ENCODE assay signal across 14 cellular contexts in genomic region chr1:198637915-198638437, GRCh38. TPM values are rescaled to one million over a fixed set of nuclear protein-coding genes. Genes with fewer than 3 reads are reported as not detected.
DNase-seq lines count a peak whose midpoint lies in the region; ATAC-seq, FAIRE-seq and TF ChIP-seq lines count a peak whose summit lies in the region.
"Had no signal": no experiment of that assay in that cellular context is flagged by ENCODE, and none has a peak within 500 bp of the region (broad histone marks: within the 10 kb centered on the region; RNA-seq: fewer than 3 reads in every experiment).

No MANE protein-coding gene starts in this region.

- peak overlapping the region; percentile 100 for H3K27ac ChIP-seq in DOHH2 (ENCODE audit: low read depth, low read length)
- peak overlapping the region; percentile 68 for H3K27ac ChIP-seq in GM12878 (ENCODE audit: control insufficient read depth, insufficient read depth)
- no peak overlapping the region for H3K27ac ChIP-seq in osteoblast (ENCODE audit: low read depth, low read length)
- H3K27ac ChIP-seq: testis had no signal

- H2AFZ ChIP-seq in Loucy (ENCODE audit: low read length), result no peak overlapping the region
- H2AFZ ChIP-seq in GM12878 (ENCODE audit: control insufficient read depth, low read depth, low read length), result peak overlapping the region; percentile 71
- H2AFZ ChIP-seq in osteoblast (ENCODE audit: low read length), result peak overlapping the region; percentile 38

- FAIRE-seq in GM12878 (lab: Jason Lieb, UNC), result no peak

- TF ChIP-seq CTCF in DOHH2 (IDR thresholded peaks at IDR 0.05; ENCODE audit: low read depth, low read length, poor library complexity, severe bottlenecking) (no peak), Loucy (conservative IDR thresholded peaks at IDR 0.05; ENCODE audit: low read length) (no peak), GM12878 (IDR thresholded peaks at IDR 0.05 in 2 of 3, conservative IDR thresholded peaks at IDR 0.05 in 1 of 3; ENCODE audit: control insufficient read depth in 2 of 3, extremely low read depth in 1 of 3, insufficient read depth in 1 of 3, low read depth in 3 of 3, low read length in 3 of 3) (no peak), osteoblast (IDR thresholded peaks at IDR 0.05; ENCODE audit: extremely low read depth, low read depth, low read length) (no peak)

- 0% methylated on average over 1 of the region's 1 CpG for WGBS in GM12878 (ENCODE audit: insufficient coverage, insufficient replicate concordance, low lambda C conversion rate, missing lambda C conversion rate)

- H3K36me3 ChIP-seq in DOHH2 (ENCODE audit: control insufficient read depth, low read length) (peaks cover 41% of the 10 kb centered on the region), Loucy (ENCODE audit: insufficient read depth, low read length) (peaks cover 6% of the 10 kb centered on the region; the same call in 1 of the 2 replicates), GM12878 (ENCODE audit: control insufficient read depth in 2 of 2, insufficient read depth in 2 of 2, low read length in 1 of 2) (no peaks in the 10 kb centered on the region), osteoblast (ENCODE audit: insufficient read depth, low read length) (no peaks in the 10 kb centered on the region)
- H3K36me3 ChIP-seq: heart right ventricle had no signal

- no peak for TF ChIP-seq POLR2A in GM12878 (IDR thresholded peaks at IDR 0.05; ENCODE audit: low read depth, low read length)

- no TSS peak for BruUV-seq in GM12878 (replicated peaks; lab: Mats Ljungman, UMichigan)

- SMC1A ChIA-PET in GM12878 (lab: Charles Lee; ENCODE audit: uncharacterized antibody, unreplicated experiment), result interaction anchor here (1.4 to 10.6 kb wide), 8 partner anchors 12 to 118 kb away, joined by 5 to 251 read pairs (median 40); no protein-coding TSS in a partner anchor

- H3K9me2 ChIP-seq in DOHH2 (replicated peaks; ENCODE audit: control insufficient read depth, low read length), result no peaks in the 10 kb centered on the region
- no peaks in the 10 kb centered on the region for H3K9me2 ChIP-seq in Loucy (replicated peaks; ENCODE audit: low read depth, low read length)

- H3K4me2 ChIP-seq in DOHH2 (ENCODE audit: low read length), result peak overlapping the region; percentile 96
- peak overlapping the region; percentile 95 for H3K4me2 ChIP-seq in Loucy (ENCODE audit: low read depth, low read length, poor library complexity, severe bottlenecking)
- H3K4me2 ChIP-seq in GM12878 (ENCODE audit: control insufficient read depth, insufficient read depth), result peak overlapping the region; percentile 88
- H3K4me2 ChIP-seq in osteoblast (ENCODE audit: insufficient read depth, low read length), result no peak overlapping the region
- H3K4me2 ChIP-seq: smooth muscle cell had no signal

- peaks cover 66% of the 10 kb centered on the region for H3K4me1 ChIP-seq in DOHH2 (ENCODE audit: control insufficient read depth, low read length)
- peaks cover 57% of the 10 kb centered on the region for H3K4me1 ChIP-seq in Loucy (ENCODE audit: insufficient read depth, low read length, poor library complexity, severe bottlenecking)
- peaks cover 18% of the 10 kb centered on the region for H3K4me1 ChIP-seq in GM12878 (ENCODE audit: control insufficient read depth, insufficient read depth, low read length)
- no peaks in the 10 kb centered on the region for H3K4me1 ChIP-seq in osteoblast (ENCODE audit: insufficient read depth, low read length)
- H3K4me1 ChIP-seq: Caco-2 had no signal

- DNase-seq in GM12878 (ENCODE audit: low read depth, low spot score), result no peak
- DNase-seq in osteoblast (ENCODE audit: insufficient read length, low spot score, missing footprints), result no peak
- no peak for DNase-seq in NOMO-1 (lab: John Stamatoyannopoulos, UW; ENCODE audit: unreplicated experiment in 2 of 2)
- no peak for DNase-seq in left colon
- DNase-seq: Caco-2, heart right ventricle, left cardiac atrium, NCI-H1436 treated with DMSO at 0.1 percent for 48 hours, NCI-H446, testis had no signal

- H3K9ac ChIP-seq in Loucy (ENCODE audit: low read depth, low read length, poor library complexity, severe bottlenecking) (peak overlapping the region; percentile 97), GM12878 (ENCODE audit: control insufficient read depth, insufficient read depth, low read length) (peak overlapping the region; percentile 86)

- H3K4me3 ChIP-seq in DOHH2 (ENCODE audit: low read length) (peak overlapping the region; percentile 83), Loucy (ENCODE audit: low read length, poor library complexity, severe bottlenecking) (peak overlapping the region; percentile 85), GM12878 (no peak overlapping the region), osteoblast (ENCODE audit: insufficient read depth, low read length) (no peak overlapping the region)
- H3K4me3 ChIP-seq: smooth muscle cell, testis had no signal

- CTCF ChIA-PET in GM12878 (lab: Yijun Ruan, JAX), result interaction anchor here (0.6 to 5.8 kb wide), 6 partner anchors 13 to 117 kb away, joined by 3 to 45 read pairs (median 4); no protein-coding TSS in a partner anchor

- no peaks in the 10 kb centered on the region for H3K9me3 ChIP-seq in DOHH2 (ENCODE audit: control insufficient read depth, insufficient read depth, low read length)
- H3K9me3 ChIP-seq in Loucy (ENCODE audit: insufficient read depth, low read depth, low read length), result no peaks in the 10 kb centered on the region
- peaks cover 4% of the 10 kb centered on the region; the same call in 2 of the 3 replicates for H3K9me3 ChIP-seq in GM12878 (replicated peaks; ENCODE audit: control insufficient read depth, insufficient read depth, low read length)
- no peaks in the 10 kb centered on the region for H3K9me3 ChIP-seq in osteoblast (ENCODE audit: low read depth, low read length)
- H3K9me3 ChIP-seq: Caco-2, heart right ventricle, testis had no signal

- no peak for TF ChIP-seq EP300 in GM12878 (IDR thresholded peaks at IDR 0.05; ENCODE audit: borderline replicate concordance in 1 of 2, control insufficient read depth in 1 of 2, low read depth in 2 of 2, low read length in 2 of 2)

- TF ChIP-seq RAD21 in GM12878 (IDR thresholded peaks at IDR 0.05; ENCODE audit: insufficient read depth, low read depth, low read length), result no peak

- no peaks in the 10 kb centered on the region for H4K20me1 ChIP-seq in DOHH2 (ENCODE audit: control insufficient read depth, insufficient read depth, low read depth, low read length)
- no peaks in the 10 kb centered on the region for H4K20me1 ChIP-seq in Loucy (ENCODE audit: insufficient read depth, low read length, poor library complexity, severe bottlenecking)
- H4K20me1 ChIP-seq in GM12878 (ENCODE audit: control insufficient read depth, insufficient read depth), result no peaks in the 10 kb centered on the region
- no peaks in the 10 kb centered on the region for H4K20me1 ChIP-seq in osteoblast (ENCODE audit: insufficient read depth, low read length)

- POLR2A ChIA-PET in GM12878 (lab: Charles Lee), result interaction anchor here (0.6 to 8.5 kb wide), 5 partner anchors 11 to 43 kb away, joined by 3 to 106 read pairs (median 4); no protein-coding TSS in a partner anchor

- H3K79me2 ChIP-seq in DOHH2 (ENCODE audit: control insufficient read depth, low read length), result peaks cover 87% of the 10 kb centered on the region
- peaks cover 100% of the 10 kb centered on the region for H3K79me2 ChIP-seq in Loucy (ENCODE audit: insufficient read depth, low read length)
- H3K79me2 ChIP-seq in GM12878 (ENCODE audit: control insufficient read depth, insufficient read depth, low read length), result peaks cover 39% of the 10 kb centered on the region
- H3K79me2 ChIP-seq in osteoblast (ENCODE audit: insufficient read depth, low read length), result no peaks in the 10 kb centered on the region

- intact Hi-C loops in GM12878 (cut with micrococcal nuclease; ENCODE audit: unreplicated experiment), result no loop called here
- intact Hi-C loops in left colon (cut with DNase I, micrococcal nuclease), result no loop called here

- no peak for ATAC-seq in GM12878
- no peak for ATAC-seq in left colon
- no peak for ATAC-seq in GM21786 (IDR thresholded peaks at IDR 0.05; ENCODE audit: unreplicated experiment)

- in situ Hi-C loops in GM12878 (cut with MboI), result no loop called here

- H3K27me3 ChIP-seq in DOHH2 (ENCODE audit: control insufficient read depth, low read length) (no peaks in the 10 kb centered on the region), Loucy (ENCODE audit: insufficient read depth, low read length, poor library complexity, severe bottlenecking) (peaks cover 10% of the 10 kb centered on the region), GM12878 (replicated peaks in 1 of 2; ENCODE audit: control insufficient read depth in 2 of 2, insufficient read depth in 2 of 2, low read length in 1 of 2) (no peaks in the 10 kb centered on the region), osteoblast (ENCODE audit: insufficient read depth, low read length) (no peaks in the 10 kb centered on the region)
- H3K27me3 ChIP-seq: heart right ventricle, testis had no signal

- H3F3A ChIP-seq in DOHH2 (ENCODE audit: control insufficient read depth, insufficient read depth) (peaks cover 42% of the 10 kb centered on the region), Loucy (ENCODE audit: low read depth) (peaks cover 13% of the 10 kb centered on the region; the same call in 1 of the 2 replicates)

- RAD21 ChIA-PET in GM12878 (lab: Charles Lee; ENCODE audit: unreplicated experiment), result interaction anchor here (0.9 to 10.8 kb wide), 14 partner anchors 11 to 95 kb away, joined by 3 to 154 read pairs (median 3); no protein-coding TSS in a partner anchor

TF ChIP-seq in GM12878, 131 proteins besides CTCF, POLR2A, EP300 and RAD21 (continues in another document):
- no peak for TF ChIP-seq HCFC1 (IDR thresholded peaks at IDR 0.05; ENCODE audit: low read length)
- no peak for TF ChIP-seq NR2C2 (IDR thresholded peaks at IDR 0.05; ENCODE audit: borderline replicate concordance, control insufficient read depth, insufficient read length, low read depth)
- TF ChIP-seq SMARCA5 (IDR thresholded peaks at IDR 0.05), result no peak

RNA-seq across cellular contexts. Expression of gene PTPRC, which starts 0.9 kb away (rescaled TPM):
- 586 and 675 TPM in 2 replicates for total RNA-seq in GM12878 (2013; cell fraction: nucleolus; rRNA removed)
- total RNA-seq in GM12878 (2014; rRNA removed) (117 and 136 TPM in 2 replicates), GM12878 (2014; rRNA removed; fragmentation: Illumina TruSeq; extraction: Trizol) (167 and 171 TPM in 2 replicates), GM12878 (2021) (154 and 157 TPM in 2 replicates), osteoblast (under 0.01 and 1.1 TPM in 2 replicates), left colon (10 to 100 TPM in 1 of 2 donors, 1 to 10 TPM in 1; 6.3 to 22.4 TPM)
- 57.1 TPM for polyA plus RNA-seq in GM12878 (2011; ENCODE audit: low read depth)
- polyA plus RNA-seq in GM12878 (2011; rRNA removed) (171 and 221 TPM in 2 replicates), GM12878 (2014; fragmentation: Illumina TruSeq; extraction: Trizol) (156 and 163 TPM in 2 replicates), GM12878 (2014; fragmentation: Nextera tagmentation; extraction: Ambion mirVana) (10 to 100 TPM; 72.9 to 73.6 TPM), GM12878 (2014; rRNA removed) (75.1 and 80.9 TPM in 2 replicates), GM12878 (2016; fragmentation: Nextera tagmentation; extraction: Ambion mirVana) (100 to 1,000 TPM; 117 to 119 TPM)
- 125 and 161 TPM in 2 replicates for polyA plus RNA-seq in GM12878 (2011; cell fraction: cytosol; rRNA removed)
- 106 and 128 TPM in 2 replicates for polyA plus RNA-seq in GM12878 (2011; cell fraction: nucleus; rRNA removed)
- 67.1 and 78.4 TPM in 2 replicates for polyA plus RNA-seq in GM12878 (2012)
- polyA minus RNA-seq in GM12878 (2011; rRNA and poly(A)+ RNA removed), result 240 and 280 TPM in 2 replicates
- polyA minus RNA-seq in GM12878 (2011; cell fraction: cytosol; rRNA and poly(A)+ RNA removed), result 70.3 and 72.0 TPM in 2 replicates
- 150 and 243 TPM in 2 replicates for polyA minus RNA-seq in GM12878 (2011; cell fraction: nucleus; rRNA and poly(A)+ RNA removed)
- polyA plus RNA-seq: smooth muscle cell had no signal

Comparison
In these comparisons a context has a peak if more than half of its experiments do, and no peak if none do; other contexts are left out.
1. H3K4me3 ChIP-seq: peak in DOHH2 (single experiment) and Loucy (single experiment); none in GM12878 (single experiment) and osteoblast (single experiment).
2. RNA of gene PTPRC, which starts 0.9 kb away (total RNA-seq): 117 to 675 TPM in GM12878; 6.3 to 22.4 TPM in left colon and under 0.01 to 1.1 TPM in osteoblast; every median in the first group is over 4 times any median in the second.